1 cellular context compared by ENCODE assay signal in genomic region chr6:71383476-71383875, GRCh38.
TF ChIP-seq lines count a peak whose summit lies in the region.

No MANE protein-coding gene starts in this region.

TF ChIP-seq in WTC11, 78 proteins besides CTCF, POLR2A, EP300 and RAD21 (continued from another document):
- TF ChIP-seq, protein P1, sequence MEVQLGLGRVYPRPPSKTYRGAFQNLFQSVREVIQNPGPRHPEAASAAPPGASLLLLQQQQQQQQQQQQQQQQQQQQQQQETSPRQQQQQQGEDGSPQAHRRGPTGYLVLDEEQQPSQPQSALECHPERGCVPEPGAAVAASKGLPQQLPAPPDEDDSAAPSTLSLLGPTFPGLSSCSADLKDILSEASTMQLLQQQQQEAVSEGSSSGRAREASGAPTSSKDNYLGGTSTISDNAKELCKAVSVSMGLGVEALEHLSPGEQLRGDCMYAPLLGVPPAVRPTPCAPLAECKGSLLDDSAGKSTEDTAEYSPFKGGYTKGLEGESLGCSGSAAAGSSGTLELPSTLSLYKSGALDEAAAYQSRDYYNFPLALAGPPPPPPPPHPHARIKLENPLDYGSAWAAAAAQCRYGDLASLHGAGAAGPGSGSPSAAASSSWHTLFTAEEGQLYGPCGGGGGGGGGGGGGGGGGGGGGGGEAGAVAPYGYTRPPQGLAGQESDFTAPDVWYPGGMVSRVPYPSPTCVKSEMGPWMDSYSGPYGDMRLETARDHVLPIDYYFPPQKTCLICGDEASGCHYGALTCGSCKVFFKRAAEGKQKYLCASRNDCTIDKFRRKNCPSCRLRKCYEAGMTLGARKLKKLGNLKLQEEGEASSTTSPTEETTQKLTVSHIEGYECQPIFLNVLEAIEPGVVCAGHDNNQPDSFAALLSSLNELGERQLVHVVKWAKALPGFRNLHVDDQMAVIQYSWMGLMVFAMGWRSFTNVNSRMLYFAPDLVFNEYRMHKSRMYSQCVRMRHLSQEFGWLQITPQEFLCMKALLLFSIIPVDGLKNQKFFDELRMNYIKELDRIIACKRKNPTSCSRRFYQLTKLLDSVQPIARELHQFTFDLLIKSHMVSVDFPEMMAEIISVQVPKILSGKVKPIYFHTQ (CRISPR knock-in tag; IDR thresholded peaks at IDR 0.05), result no peak
- TF ChIP-seq, protein P2, sequence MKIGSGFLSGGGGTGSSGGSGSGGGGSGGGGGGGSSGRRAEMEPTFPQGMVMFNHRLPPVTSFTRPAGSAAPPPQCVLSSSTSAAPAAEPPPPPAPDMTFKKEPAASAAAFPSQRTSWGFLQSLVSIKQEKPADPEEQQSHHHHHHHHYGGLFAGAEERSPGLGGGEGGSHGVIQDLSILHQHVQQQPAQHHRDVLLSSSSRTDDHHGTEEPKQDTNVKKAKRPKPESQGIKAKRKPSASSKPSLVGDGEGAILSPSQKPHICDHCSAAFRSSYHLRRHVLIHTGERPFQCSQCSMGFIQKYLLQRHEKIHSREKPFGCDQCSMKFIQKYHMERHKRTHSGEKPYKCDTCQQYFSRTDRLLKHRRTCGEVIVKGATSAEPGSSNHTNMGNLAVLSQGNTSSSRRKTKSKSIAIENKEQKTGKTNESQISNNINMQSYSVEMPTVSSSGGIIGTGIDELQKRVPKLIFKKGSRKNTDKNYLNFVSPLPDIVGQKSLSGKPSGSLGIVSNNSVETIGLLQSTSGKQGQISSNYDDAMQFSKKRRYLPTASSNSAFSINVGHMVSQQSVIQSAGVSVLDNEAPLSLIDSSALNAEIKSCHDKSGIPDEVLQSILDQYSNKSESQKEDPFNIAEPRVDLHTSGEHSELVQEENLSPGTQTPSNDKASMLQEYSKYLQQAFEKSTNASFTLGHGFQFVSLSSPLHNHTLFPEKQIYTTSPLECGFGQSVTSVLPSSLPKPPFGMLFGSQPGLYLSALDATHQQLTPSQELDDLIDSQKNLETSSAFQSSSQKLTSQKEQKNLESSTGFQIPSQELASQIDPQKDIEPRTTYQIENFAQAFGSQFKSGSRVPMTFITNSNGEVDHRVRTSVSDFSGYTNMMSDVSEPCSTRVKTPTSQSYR (CRISPR knock-in tag; IDR thresholded peaks at IDR 0.05), result no peak
- TF ChIP-seq KAT7 (CRISPR knock-in tag; IDR thresholded peaks at IDR 0.05; ENCODE audit: borderline replicate concordance) (no peak), SOX15 (CRISPR knock-in tag; IDR thresholded peaks at IDR 0.05) (no peak), NR2C2 (CRISPR knock-in tag; IDR thresholded peaks at IDR 0.05) (no peak), GRHL2 (CRISPR knock-in tag; IDR thresholded peaks at IDR 0.05; ENCODE audit: insufficient replicate concordance, severe bottlenecking) (no peak), GTF2I (CRISPR knock-in tag; conservative IDR thresholded peaks at IDR 0.05) (no peak), CREM (CRISPR knock-in tag; IDR thresholded peaks at IDR 0.05) (no peak), ZNF317 (CRISPR knock-in tag; IDR thresholded peaks at IDR 0.05; ENCODE audit: borderline replicate concordance, low read depth) (no peak), MAX (CRISPR knock-in tag; IDR thresholded peaks at IDR 0.05) (no peak), E2F4 (CRISPR knock-in tag; IDR thresholded peaks at IDR 0.05; ENCODE audit: borderline replicate concordance, low read depth) (no peak), E2F1 (CRISPR knock-in tag; IDR thresholded peaks at IDR 0.05) (no peak), PRRX2 (CRISPR knock-in tag; IDR thresholded peaks at IDR 0.05) (no peak)
- TF ChIP-seq, protein P3, sequence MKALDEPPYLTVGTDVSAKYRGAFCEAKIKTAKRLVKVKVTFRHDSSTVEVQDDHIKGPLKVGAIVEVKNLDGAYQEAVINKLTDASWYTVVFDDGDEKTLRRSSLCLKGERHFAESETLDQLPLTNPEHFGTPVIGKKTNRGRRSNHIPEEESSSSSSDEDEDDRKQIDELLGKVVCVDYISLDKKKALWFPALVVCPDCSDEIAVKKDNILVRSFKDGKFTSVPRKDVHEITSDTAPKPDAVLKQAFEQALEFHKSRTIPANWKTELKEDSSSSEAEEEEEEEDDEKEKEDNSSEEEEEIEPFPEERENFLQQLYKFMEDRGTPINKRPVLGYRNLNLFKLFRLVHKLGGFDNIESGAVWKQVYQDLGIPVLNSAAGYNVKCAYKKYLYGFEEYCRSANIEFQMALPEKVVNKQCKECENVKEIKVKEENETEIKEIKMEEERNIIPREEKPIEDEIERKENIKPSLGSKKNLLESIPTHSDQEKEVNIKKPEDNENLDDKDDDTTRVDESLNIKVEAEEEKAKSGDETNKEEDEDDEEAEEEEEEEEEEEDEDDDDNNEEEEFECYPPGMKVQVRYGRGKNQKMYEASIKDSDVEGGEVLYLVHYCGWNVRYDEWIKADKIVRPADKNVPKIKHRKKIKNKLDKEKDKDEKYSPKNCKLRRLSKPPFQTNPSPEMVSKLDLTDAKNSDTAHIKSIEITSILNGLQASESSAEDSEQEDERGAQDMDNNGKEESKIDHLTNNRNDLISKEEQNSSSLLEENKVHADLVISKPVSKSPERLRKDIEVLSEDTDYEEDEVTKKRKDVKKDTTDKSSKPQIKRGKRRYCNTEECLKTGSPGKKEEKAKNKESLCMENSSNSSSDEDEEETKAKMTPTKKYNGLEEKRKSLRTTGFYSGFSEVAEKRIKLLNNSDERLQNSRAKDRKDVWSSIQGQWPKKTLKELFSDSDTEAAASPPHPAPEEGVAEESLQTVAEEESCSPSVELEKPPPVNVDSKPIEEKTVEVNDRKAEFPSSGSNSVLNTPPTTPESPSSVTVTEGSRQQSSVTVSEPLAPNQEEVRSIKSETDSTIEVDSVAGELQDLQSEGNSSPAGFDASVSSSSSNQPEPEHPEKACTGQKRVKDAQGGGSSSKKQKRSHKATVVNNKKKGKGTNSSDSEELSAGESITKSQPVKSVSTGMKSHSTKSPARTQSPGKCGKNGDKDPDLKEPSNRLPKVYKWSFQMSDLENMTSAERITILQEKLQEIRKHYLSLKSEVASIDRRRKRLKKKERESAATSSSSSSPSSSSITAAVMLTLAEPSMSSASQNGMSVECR (CRISPR knock-in tag; IDR thresholded peaks at IDR 0.05; ENCODE audit: borderline replicate concordance), result no peak
- TF ChIP-seq, protein P4, sequence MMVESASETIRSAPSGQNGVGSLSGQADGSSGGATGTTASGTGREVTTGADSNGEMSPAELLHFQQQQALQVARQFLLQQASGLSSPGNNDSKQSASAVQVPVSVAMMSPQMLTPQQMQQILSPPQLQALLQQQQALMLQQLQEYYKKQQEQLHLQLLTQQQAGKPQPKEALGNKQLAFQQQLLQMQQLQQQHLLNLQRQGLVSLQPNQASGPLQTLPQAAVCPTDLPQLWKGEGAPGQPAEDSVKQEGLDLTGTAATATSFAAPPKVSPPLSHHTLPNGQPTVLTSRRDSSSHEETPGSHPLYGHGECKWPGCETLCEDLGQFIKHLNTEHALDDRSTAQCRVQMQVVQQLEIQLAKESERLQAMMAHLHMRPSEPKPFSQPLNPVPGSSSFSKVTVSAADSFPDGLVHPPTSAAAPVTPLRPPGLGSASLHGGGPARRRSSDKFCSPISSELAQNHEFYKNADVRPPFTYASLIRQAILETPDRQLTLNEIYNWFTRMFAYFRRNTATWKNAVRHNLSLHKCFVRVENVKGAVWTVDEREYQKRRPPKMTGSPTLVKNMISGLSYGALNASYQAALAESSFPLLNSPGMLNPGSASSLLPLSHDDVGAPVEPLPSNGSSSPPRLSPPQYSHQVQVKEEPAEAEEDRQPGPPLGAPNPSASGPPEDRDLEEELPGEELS (CRISPR knock-in tag; IDR thresholded peaks at IDR 0.05), result no peak
